15 cellular contexts compared by ENCODE assay signal in the genomic region with DNA sequence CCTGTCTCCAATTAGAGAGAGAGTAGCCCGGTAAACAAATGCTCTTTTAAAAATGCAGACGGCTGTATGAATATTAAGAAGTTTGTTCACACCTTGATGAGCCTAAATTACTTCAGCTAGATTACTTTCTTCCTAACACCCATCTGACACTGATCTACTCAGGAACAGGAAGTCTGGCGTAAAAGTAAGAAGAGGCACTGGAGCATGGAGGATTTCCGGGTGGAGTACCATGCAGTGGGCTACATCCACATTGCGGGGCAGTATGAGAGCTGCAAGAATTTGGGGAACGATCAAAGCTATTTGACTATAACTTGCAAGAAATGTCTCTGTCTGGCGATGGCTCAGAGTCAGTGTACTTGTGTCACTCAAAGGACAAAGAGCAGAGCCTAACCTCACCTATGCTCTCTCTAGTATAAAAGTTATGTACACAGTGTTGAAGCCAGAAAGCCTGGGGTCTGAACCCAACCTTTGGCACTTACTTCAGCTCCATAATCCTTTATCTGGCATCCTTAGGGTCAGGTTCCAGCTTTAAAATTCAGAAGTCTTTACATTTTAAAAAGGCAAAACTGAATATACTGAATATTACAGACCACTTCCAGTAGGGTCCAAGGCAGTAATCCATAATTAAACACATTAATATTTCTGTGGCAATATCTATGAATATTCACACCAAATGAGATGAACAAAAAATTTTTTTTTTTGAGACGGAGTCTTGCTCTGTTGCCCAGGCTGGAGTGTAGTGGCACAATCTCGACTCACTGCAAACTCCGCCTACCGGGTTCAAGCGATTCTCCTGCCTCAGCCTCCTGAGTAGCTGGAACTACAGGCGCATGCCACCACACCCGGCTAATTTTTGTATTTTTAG. TPM values are rescaled to one million over a fixed set of nuclear protein-coding genes. Genes with fewer than 3 reads are reported as not detected.
DNase-seq lines count a peak whose midpoint lies in the region; ATAC-seq and TF ChIP-seq lines count a peak whose summit lies in the region.
"Had no signal": no experiment of that assay in that cellular context is flagged by ENCODE, and none has a peak within 500 bp of the region (broad histone marks: within the 10 kb centered on the region; RNA-seq: fewer than 3 reads in every experiment).

No MANE protein-coding gene starts in this region.

- no TSS peak for BruUV-seq in HCT116 (replicated peaks; lab: Mats Ljungman, UMichigan)

- H3K4me1 ChIP-seq in HCT116 (ENCODE audit: control insufficient read depth in 1 of 2, insufficient read depth in 2 of 2, low read length in 2 of 2) (peaks cover 24 to 49% of the 10 kb centered on the region in 2 experiments), Loucy (ENCODE audit: insufficient read depth, low read length, poor library complexity, severe bottlenecking) (peaks cover 25% of the 10 kb centered on the region)

- H3K9me3 ChIP-seq in HCT116 (ENCODE audit: control insufficient read depth in 1 of 2, insufficient read depth in 1 of 2, low read depth in 1 of 2, low read length in 2 of 2) (no peaks in the 10 kb centered on the region), Loucy (ENCODE audit: insufficient read depth, low read depth, low read length) (no peaks in the 10 kb centered on the region)

- no peak for TF ChIP-seq RAD21 in HCT116 (IDR thresholded peaks at IDR 0.05; ENCODE audit: low read depth)

- CTCF ChIA-PET in HCT116 (lab: Charles Lee), result no interaction called here

- no peaks in the 10 kb centered on the region for H3F3A ChIP-seq in Loucy (ENCODE audit: low read depth)

- RAD21 ChIA-PET in HCT116 (lab: Charles Lee; ENCODE audit: low non-redundant PET in 1 of 2, low total read pairs in 2 of 2, uncharacterized antibody in 2 of 2, unreplicated experiment in 2 of 2), result no interaction called here

- H3K27me3 Mint-ChIP-seq in nephron (ENCODE audit: low read depth), result no peaks in the 10 kb centered on the region
- H3K27me3 Mint-ChIP-seq: activated CD8-positive, alpha-beta memory T cell treated with anti-CD3 and anti-CD28 coated beads, Interleukin-2, amount 10 ng/mL, durations not matched to agents 7 days and 5 days; activated naive CD8-positive, alpha-beta T cell had no signal

- no peaks in the 10 kb centered on the region for H4K20me1 ChIP-seq in HCT116 (ENCODE audit: insufficient read depth)
- no peaks in the 10 kb centered on the region for H4K20me1 ChIP-seq in Loucy (ENCODE audit: insufficient read depth, low read length, poor library complexity, severe bottlenecking)

- peaks cover 3 to 6% of the 10 kb centered on the region in 2 experiments; a peak in 3 of 4 replicates for H3K36me3 ChIP-seq in HCT116 (ENCODE audit: control insufficient read depth in 1 of 2, insufficient read depth in 2 of 2, low read length in 2 of 2)
- peaks cover 1% of the 10 kb centered on the region; the same call in 1 of the 2 replicates for H3K36me3 ChIP-seq in Loucy (ENCODE audit: insufficient read depth, low read length)

- H3K27me3 ChIP-seq in HCT116 (ENCODE audit: insufficient read depth, low read length) (no peaks in the 10 kb centered on the region), Loucy (ENCODE audit: insufficient read depth, low read length, poor library complexity, severe bottlenecking) (no peaks in the 10 kb centered on the region)

- no peak for DNase-seq in HCT116 (ENCODE audit: low read depth, low spot score)
- no peak for DNase-seq in DMS153 treated with DMSO at 0.1 percent for 48 hours (lab: John Stamatoyannopoulos, UW; ENCODE audit: unreplicated experiment)
- no peak for DNase-seq in stimulated activated naive CD4-positive, alpha-beta T cell treated with Interleukin-2 at 50 U/mL for 16 hours (lab: John Stamatoyannopoulos, UW)
- DNase-seq in islet precursor cell, result no peak
- DNase-seq: activated CD8-positive, alpha-beta memory T cell treated with anti-CD3 and anti-CD28 coated beads, Interleukin-2, amount 10 ng/mL, durations not matched to agents 7 days and 5 days; C1 segment of cervical spinal cord; caudate nucleus; erythroblast; hippocampal formation; NCI-H526 treated with DMSO at 0.1 percent for 48 hours had no signal

- ATAC-seq in GM18858 (IDR thresholded peaks at IDR 0.05; ENCODE audit: unreplicated experiment), result peak; percentile 60
- no peak for ATAC-seq in HCT116
- no peak for ATAC-seq in GM18873 (IDR thresholded peaks at IDR 0.05; ENCODE audit: low FRiP score, unreplicated experiment)
- ATAC-seq: activated CD8-positive, alpha-beta memory T cell treated with anti-CD3 and anti-CD28 coated beads, Interleukin-2, amount 10 ng/mL, durations not matched to agents 7 days and 5 days had no signal

- H3K27ac Mint-ChIP-seq in nephron, result peak overlapping the region; percentile 3 to 90 (median 10)
- H3K27ac Mint-ChIP-seq: activated CD8-positive, alpha-beta memory T cell treated with anti-CD3 and anti-CD28 coated beads, Interleukin-2, amount 10 ng/mL, durations not matched to agents 7 days and 5 days; activated naive CD8-positive, alpha-beta T cell had no signal

- H3K4me1 Mint-ChIP-seq in nephron, result peaks cover 15% of the 10 kb centered on the region

- no peaks in the 10 kb centered on the region for H3K9me3 Mint-ChIP-seq in nephron

- no peak for TF ChIP-seq CTCF in HCT116 (IDR thresholded peaks at IDR 0.05 in 2 of 3, conservative IDR thresholded peaks at IDR 0.05 in 1 of 3; ENCODE audit: borderline replicate concordance in 1 of 3, insufficient read depth in 1 of 3, low read depth in 2 of 3, low read length in 2 of 3)
- TF ChIP-seq CTCF in Loucy (conservative IDR thresholded peaks at IDR 0.05; ENCODE audit: low read length), result no peak
- TF ChIP-seq CTCF in nephron (IDR thresholded peaks at IDR 0.05; ENCODE audit: unreplicated experiment in 3 of 3), result no peak

- POLR2A ChIA-PET in HCT116 (lab: Charles Lee), result no interaction called here

- intact Hi-C loops in HCT116 (cut with micrococcal nuclease), result no loop called here

- no peak for TF ChIP-seq POLR2A in HCT116 (IDR thresholded peaks at IDR 0.05; ENCODE audit: borderline replicate concordance, extremely low read depth, insufficient read depth, insufficient read length)

- H3K27ac ChIP-seq in HCT116 (ENCODE audit: low read depth, low read length), result peak overlapping the region; percentile 77

- peaks cover 41% of the 10 kb centered on the region for H3K79me2 ChIP-seq in HCT116 (ENCODE audit: insufficient read depth, low read length)
- H3K79me2 ChIP-seq in Loucy (ENCODE audit: insufficient read depth, low read length), result no peaks in the 10 kb centered on the region

- H3K4me3 ChIP-seq in HCT116 (replicated peaks in 1 of 2; ENCODE audit: low read depth in 1 of 2, low read length in 2 of 2) (peak overlapping the region in 1 of 2 experiments; percentile 6; a peak in 1 of 4 replicates), Loucy (ENCODE audit: low read length, poor library complexity, severe bottlenecking) (peak overlapping the region; percentile 31)

- peak overlapping the region; percentile 49 for H3K4me2 ChIP-seq in HCT116 (ENCODE audit: low read length)
- H3K4me2 ChIP-seq in Loucy (ENCODE audit: low read depth, low read length, poor library complexity, severe bottlenecking), result peak overlapping the region; percentile 48

- no peak overlapping the region for H2AFZ ChIP-seq in HCT116 (ENCODE audit: low read depth, low read length, poor library complexity, severe bottlenecking)
- 0 out of 2 replicates have a peak overlapping the region, but pooled peaks have one; percentile 20 for H2AFZ ChIP-seq in Loucy (ENCODE audit: low read length)

- H3K9me2 ChIP-seq in HCT116 (ENCODE audit: insufficient read depth) (no peaks in the 10 kb centered on the region), Loucy (replicated peaks; ENCODE audit: low read depth, low read length) (no peaks in the 10 kb centered on the region)

- H3K9ac ChIP-seq in HCT116 (ENCODE audit: low read length) (no peak overlapping the region), Loucy (ENCODE audit: low read depth, low read length, poor library complexity, severe bottlenecking) (peak overlapping the region; percentile 17)

- H3K36me3 Mint-ChIP-seq in nephron (ENCODE audit: low read depth), result peaks cover 23% of the 10 kb centered on the region

- H3K4me3 Mint-ChIP-seq in nephron, result no peak overlapping the region
- H3K4me3 Mint-ChIP-seq: activated CD8-positive, alpha-beta memory T cell treated with anti-CD3 and anti-CD28 coated beads, Interleukin-2, amount 10 ng/mL, durations not matched to agents 7 days and 5 days; activated naive CD8-positive, alpha-beta T cell had no signal

TF ChIP-seq in HCT116, 20 proteins besides CTCF, POLR2A, EP300 and RAD21 (continues in another document):
- TF ChIP-seq SP1 (IDR thresholded peaks at IDR 0.05; ENCODE audit: low read depth), result no peak
- no peak for TF ChIP-seq TCF7L2 (IDR thresholded peaks at IDR 0.05; ENCODE audit: borderline replicate concordance, extremely low read depth, insufficient read depth, insufficient read length)
- TF ChIP-seq YY1 (IDR thresholded peaks at IDR 0.05; ENCODE audit: extremely low read depth, insufficient replicate concordance, low read depth, low read length), result no peak
- TF ChIP-seq ZNF274 (IDR thresholded peaks at IDR 0.05; ENCODE audit: low read depth, low read length), result no peak
- no peak for TF ChIP-seq CEBPB (IDR thresholded peaks at IDR 0.05; ENCODE audit: low read depth)
- TF ChIP-seq SIN3A (IDR thresholded peaks at IDR 0.05; ENCODE audit: low read depth), result no peak
- TF ChIP-seq ZFX (IDR thresholded peaks at IDR 0.05), result no peak
- no peak for TF ChIP-seq EZH2phosphoT487 (IDR thresholded peaks at IDR 0.05; ENCODE audit: borderline replicate concordance)
- no peak for TF ChIP-seq POLR2AphosphoS5 (IDR thresholded peaks at IDR 0.05; ENCODE audit: low read depth, low read length)
- TF ChIP-seq EZH2 (IDR thresholded peaks at IDR 0.05), result no peak
- no peak for TF ChIP-seq JUND (IDR thresholded peaks at IDR 0.05)

RNA-seq across cellular contexts. Expression of a gene that starts 7.9 kb away (rescaled TPM):
- 42.8 TPM for total RNA-seq in HCT116 (2021; ENCODE audit: unreplicated experiment)
- polyA plus RNA-seq in HCT116 (2012), result 18.5 and 25.1 TPM in 2 replicates
